In the genomic region with DNA sequence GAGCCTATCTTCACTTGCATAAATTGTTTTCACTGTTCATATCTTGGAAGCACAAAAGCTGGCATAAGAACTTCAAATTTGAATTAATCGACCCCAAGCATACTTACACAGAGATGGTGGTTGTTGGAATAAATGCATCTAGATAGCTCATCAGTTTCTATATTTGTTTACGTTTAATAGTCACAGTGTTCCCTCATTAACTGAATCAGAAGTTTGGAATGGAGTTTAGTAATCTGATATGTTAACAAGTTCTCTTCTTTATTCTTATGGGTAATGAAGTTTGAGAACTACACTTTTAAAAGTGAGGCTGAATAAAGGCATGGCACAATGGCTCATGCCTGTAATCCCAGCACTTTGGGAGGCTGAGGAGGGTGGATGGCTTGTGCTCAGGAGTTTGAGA, we compare ENCODE assay signal across 19 cellular contexts.
DNase-seq lines count a peak whose midpoint lies in the region; ATAC-seq and TF ChIP-seq lines count a peak whose summit lies in the region.
"Had no signal": no experiment of that assay in that cellular context is flagged by ENCODE, and none has a peak within 500 bp of the region (broad histone marks: within the 10 kb centered on the region; RNA-seq: fewer than 3 reads in every experiment).

No MANE protein-coding gene starts in this region.

- H3K9ac ChIP-seq in IMR-90 (ENCODE audit: low read depth, low read length), result no peak overlapping the region
- H3K9ac ChIP-seq in SU-DHL-6 (ENCODE audit: low read length), result no peak overlapping the region
- H3K9ac ChIP-seq: BLaER1 treated with 17β-estradiol and CSF1 and Interleukin-3, amounts not matched to agents 10 nM and 100 nM had no signal

- in situ Hi-C loops in IMR-90 (cut with MboI; ENCODE audit: low sequenced_read_pairs), result no loop called here

- H3K14ac ChIP-seq in IMR-90 (replicated peaks; ENCODE audit: low read depth, low read length), result no peak overlapping the region

- no peak overlapping the region for H2AK9ac ChIP-seq in IMR-90 (replicated peaks; ENCODE audit: low read depth, low read length, poor library complexity)

- H4K5ac ChIP-seq in IMR-90 (ENCODE audit: low read depth, low read length), result no peak overlapping the region

- dilution Hi-C loops in IMR-90 (cut with HindIII; ENCODE audit: low sequenced_read_pairs, unreplicated experiment), result no loop called here

- no peaks in the 10 kb centered on the region for H3K4me1 ChIP-seq in IMR-90 (ENCODE audit: control insufficient read depth, insufficient read depth, low read length)
- H3K4me1 ChIP-seq in CD8-positive, alpha-beta memory T cell (ENCODE audit: insufficient read depth, low read length), result no peaks in the 10 kb centered on the region
- no peaks in the 10 kb centered on the region for H3K4me1 ChIP-seq in right lobe of liver

- H3K56ac ChIP-seq in IMR-90 (ENCODE audit: extremely low read depth, insufficient read depth, low read length), result no peak overlapping the region

- no peak overlapping the region for H2BK5ac ChIP-seq in IMR-90 (ENCODE audit: low read depth, low read length, poor library complexity, severe bottlenecking)

- no peak overlapping the region for H3K23ac ChIP-seq in IMR-90 (ENCODE audit: low read depth, low read length)

- H3K4ac ChIP-seq in IMR-90 (ENCODE audit: low read depth, low read length), result no peak overlapping the region

- H3K27me3 ChIP-seq in IMR-90 (ENCODE audit: control insufficient read depth, insufficient read depth, low read length) (no peaks in the 10 kb centered on the region), SU-DHL-6 (ENCODE audit: low read length) (no peaks in the 10 kb centered on the region), right lobe of liver (no peaks in the 10 kb centered on the region)
- H3K27me3 ChIP-seq in CD8-positive, alpha-beta memory T cell (ENCODE audit: insufficient read depth, low read length, poor library complexity, severe bottlenecking), result no peaks in the 10 kb centered on the region
- H3K27me3 ChIP-seq: BLaER1 treated with 17β-estradiol and CSF1 and Interleukin-3, amounts not matched to agents 10 nM and 100 nM had no signal

- H3K4me3 ChIP-seq in IMR-90 (ENCODE audit: insufficient read depth, low read depth, low read length) (no peak overlapping the region), SU-DHL-6 (ENCODE audit: insufficient read depth, low read length, poor library complexity, severe bottlenecking) (no peak overlapping the region), epithelial cell of esophagus (ENCODE audit: low read length) (no peak overlapping the region), right lobe of liver (no peak overlapping the region)
- no peak overlapping the region for H3K4me3 ChIP-seq in CD8-positive, alpha-beta memory T cell (ENCODE audit: low read length)
- H3K4me3 ChIP-seq: BLaER1 treated with 17β-estradiol and CSF1 and Interleukin-3, amounts not matched to agents 10 nM and 100 nM; GM23338 had no signal

- CTCF ChIA-PET in IMR-90 (lab: Yijun Ruan, JAX) (no interaction called here), WTC11 (lab: Charles Lee) (no interaction called here)
- CTCF ChIA-PET in CD8-positive, alpha-beta memory T cell (lab: Charles Lee), result no interaction called here

- H3K4me2 ChIP-seq in IMR-90 (ENCODE audit: low read depth, low read length), result no peak overlapping the region
- H3K4me2 ChIP-seq in SU-DHL-6 (ENCODE audit: low read depth, low read length, poor library complexity, severe bottlenecking), result no peak overlapping the region
- H3K4me2 ChIP-seq: BLaER1 treated with 17β-estradiol and CSF1 and Interleukin-3, amounts not matched to agents 10 nM and 100 nM; GM23338 had no signal

- H4K91ac ChIP-seq in IMR-90 (ENCODE audit: insufficient read depth, low read depth, low read length), result no peak overlapping the region

- H3K18ac ChIP-seq in IMR-90 (ENCODE audit: low read depth, low read length), result no peak overlapping the region

- TF ChIP-seq POLR2A in IMR-90 (IDR thresholded peaks at IDR 0.05; ENCODE audit: low read depth, low read length) (no peak), right lobe of liver (IDR thresholded peaks at IDR 0.05) (no peak)

- H3K36me3 ChIP-seq in IMR-90 (ENCODE audit: control insufficient read depth, insufficient read depth, low read length) (no peaks in the 10 kb centered on the region), SU-DHL-6 (ENCODE audit: low read length) (peaks cover 7% of the 10 kb centered on the region; the same call in 1 of the 2 replicates), right lobe of liver (no peaks in the 10 kb centered on the region)
- no peaks in the 10 kb centered on the region for H3K36me3 ChIP-seq in CD8-positive, alpha-beta memory T cell (ENCODE audit: insufficient read depth, low read length)
- H3K36me3 ChIP-seq: BLaER1 treated with 17β-estradiol and CSF1 and Interleukin-3, amounts not matched to agents 10 nM and 100 nM had no signal

- BruUV-seq in IMR-90 (replicated peaks; lab: Mats Ljungman, UMichigan), result no TSS peak

- H3F3A ChIP-seq in SU-DHL-6 (ENCODE audit: insufficient read depth), result peaks cover 20% of the 10 kb centered on the region

- TF ChIP-seq CTCF in IMR-90 (conservative IDR thresholded peaks at IDR 0.05; ENCODE audit: low read depth, low read length), result no peak
- no peak for TF ChIP-seq CTCF in SU-DHL-6 (IDR thresholded peaks at IDR 0.05; ENCODE audit: insufficient read depth, low read length, poor library complexity, severe bottlenecking)
- no peak for TF ChIP-seq CTCF in epithelial cell of esophagus (IDR thresholded peaks at IDR 0.05; ENCODE audit: insufficient read depth, low read depth, low read length, missing control alignments)
- TF ChIP-seq CTCF in WTC11 (IDR thresholded peaks at IDR 0.05), result no peak
- TF ChIP-seq CTCF in right lobe of liver (IDR thresholded peaks at IDR 0.05), result no peak

- peak; percentile 48; the same call in 1 of the 2 replicates for ATAC-seq in IMR-90 (ENCODE audit: low read depth)
- no peak for ATAC-seq in WTC11
- no peak for ATAC-seq in right lobe of liver
- ATAC-seq: CD8-positive, alpha-beta T cell; GM23338 had no signal

- no peaks in the 10 kb centered on the region for H3K4me1 Mint-ChIP-seq in WTC11
- H3K4me1 Mint-ChIP-seq in CD8-positive, alpha-beta memory T cell, result no peaks in the 10 kb centered on the region
- H3K4me1 Mint-ChIP-seq: B cell, GM23338 had no signal

- H2BK120ac ChIP-seq in IMR-90 (ENCODE audit: low read depth, low read length), result no peak overlapping the region

- H3K9me1 ChIP-seq in IMR-90 (ENCODE audit: insufficient read depth, low read length), result no peaks in the 10 kb centered on the region

- H3K9me2 ChIP-seq in SU-DHL-6 (replicated peaks; ENCODE audit: insufficient read depth, low read length), result no peaks in the 10 kb centered on the region

- H4K8ac ChIP-seq in IMR-90 (ENCODE audit: low read depth in 2 of 2, low read length in 2 of 2), result no peak overlapping the region

- no CpG with 5 or more reads among the region's 2 CpGs for WGBS in IMR-90 (ENCODE audit: extremely low coverage in 2 of 2, insufficient read length in 1 of 2), 2 experiments
- 15% methylated on average over 2 of the region's 2 CpGs for WGBS in right lobe of liver (ENCODE audit: insufficient coverage, low coverage, low lambda C conversion rate, missing lambda C conversion rate)

- H3K4me3 Mint-ChIP-seq in WTC11, result no peak overlapping the region
- H3K4me3 Mint-ChIP-seq in CD8-positive, alpha-beta memory T cell, result no peak overlapping the region
- H3K4me3 Mint-ChIP-seq: B cell; CD8-positive, alpha-beta T cell; GM23338; HFFc6 had no signal

- DNase-seq in IMR-90, result peak; percentile 37
- DNase-seq in epithelial cell of esophagus (ENCODE audit: low read depth), result peak; percentile 23
- DNase-seq in WTC11 (ENCODE audit: low spot score), result no peak
- DNase-seq in activated T-cell treated with anti-CD3 and anti-CD28 coated beads, Interleukin-2, amount 50 U/mL, for 1 hour, result no peak
- DNase-seq in CD8-positive, alpha-beta memory T cell, result no peak
- DNase-seq in right lobe of liver, result no peak
- DNase-seq: CD8-positive, alpha-beta T cell; COR-L47; DMS 273 treated with DMSO at 0.1 percent for 48 hours; DMS53; DND-41; EL; HCEC 1CT; HFFc6 had no signal

- no peak for TF ChIP-seq RAD21 in IMR-90 (IDR thresholded peaks at IDR 0.05; ENCODE audit: low read length)

- POLR2A ChIA-PET in IMR-90 (lab: Charles Lee; ENCODE audit: unreplicated experiment) (no interaction called here), WTC11 (lab: Charles Lee) (no interaction called here)
- POLR2A ChIA-PET in CD8-positive, alpha-beta memory T cell (lab: Charles Lee), result no interaction called here

- no peak overlapping the region for H2AK5ac ChIP-seq in IMR-90 (ENCODE audit: low read depth, low read length)

- no peaks in the 10 kb centered on the region for H3K36me3 Mint-ChIP-seq in WTC11
- H3K36me3 Mint-ChIP-seq in CD8-positive, alpha-beta memory T cell, result peaks cover 0 to 1% (median 0%) of the 10 kb centered on the region in 3 donors
- H3K36me3 Mint-ChIP-seq: CD8-positive, alpha-beta T cell had no signal

- no peak overlapping the region for H3K27ac Mint-ChIP-seq in WTC11
- no peak overlapping the region for H3K27ac Mint-ChIP-seq in CD8-positive, alpha-beta memory T cell
- H3K27ac Mint-ChIP-seq: B cell; CD8-positive, alpha-beta T cell; GM23338; HFFc6 had no signal

- no peak overlapping the region for H2BK15ac ChIP-seq in IMR-90 (ENCODE audit: low read depth, low read length)

- intact Hi-C loops in IMR-90 (cut with micrococcal nuclease) (no loop called here), right lobe of liver (cut with DNase I) (no loop called here)

- no peak overlapping the region for H2BK20ac ChIP-seq in IMR-90 (ENCODE audit: low read depth, low read length)

- H2AFZ ChIP-seq in IMR-90 (replicated peaks; ENCODE audit: low read length, poor library complexity) (no peak overlapping the region), SU-DHL-6 (ENCODE audit: low read depth, low read length, severe bottlenecking) (peak overlapping the region; percentile 54)
- H2AFZ ChIP-seq: GM23338 had no signal

- no peaks in the 10 kb centered on the region for H3K27me3 Mint-ChIP-seq in WTC11 (ENCODE audit: low read depth)
- no peaks in the 10 kb centered on the region for H3K27me3 Mint-ChIP-seq in CD8-positive, alpha-beta memory T cell
- H3K27me3 Mint-ChIP-seq: B cell had no signal

- no peak overlapping the region for H3K27ac ChIP-seq in IMR-90 (ENCODE audit: insufficient read depth, low read length)
- H3K27ac ChIP-seq in SU-DHL-6 (ENCODE audit: low read depth, low read length), result no peak overlapping the region
- H3K27ac ChIP-seq in CD8-positive, alpha-beta memory T cell (ENCODE audit: low read depth, low read length), result no peak overlapping the region
- no peak overlapping the region for H3K27ac ChIP-seq in right lobe of liver
- H3K27ac ChIP-seq: BLaER1 treated with 17β-estradiol and CSF1 and Interleukin-3, amounts not matched to agents 10 nM and 100 nM; HL-60 had no signal

- H3K79me1 ChIP-seq in IMR-90 (ENCODE audit: low read depth in 1 of 2, low read length in 2 of 2), result no peaks in the 10 kb centered on the region

- no peaks in the 10 kb centered on the region for H3K9me3 Mint-ChIP-seq in WTC11
- peaks cover 7 to 43% (median 9%) of the 10 kb centered on the region in 5 donors for H3K9me3 Mint-ChIP-seq in CD8-positive, alpha-beta memory T cell
- H3K9me3 Mint-ChIP-seq: GM23338 had no signal

- H3K79me2 ChIP-seq in SU-DHL-6 (ENCODE audit: insufficient read depth, low read length), result no peaks in the 10 kb centered on the region

- H4K20me1 ChIP-seq in IMR-90 (ENCODE audit: insufficient read depth, low read length) (no peaks in the 10 kb centered on the region), SU-DHL-6 (ENCODE audit: low read depth, low read length) (no peaks in the 10 kb centered on the region)
- H4K20me1 ChIP-seq: BLaER1 treated with 17β-estradiol and CSF1 and Interleukin-3, amounts not matched to agents 10 nM and 100 nM had no signal

- no peaks in the 10 kb centered on the region for H3K9me3 ChIP-seq in IMR-90 (ENCODE audit: control insufficient read depth, insufficient read depth, low read length)
- 0 out of 2 replicates have a peak, but pooled peaks cover 10% of the 10 kb centered on the region for H3K9me3 ChIP-seq in SU-DHL-6 (ENCODE audit: insufficient read depth, low read length)
- H3K9me3 ChIP-seq in CD8-positive, alpha-beta memory T cell (ENCODE audit: low read length), result no peaks in the 10 kb centered on the region
- H3K9me3 ChIP-seq in right lobe of liver, result no peaks in the 10 kb centered on the region

Comparison
In these comparisons a context has a peak if more than half of its experiments do, and no peak if none do; other contexts are left out.
1. DNase-seq: peak in IMR-90 (single experiment) and epithelial cell of esophagus (single experiment); none in WTC11 (single experiment), activated T-cell treated with anti-CD3 and anti-CD28 coated beads, Interleukin-2, amount 50 U/mL, for 1 hour (single experiment), CD8-positive, alpha-beta memory T cell (0 of 5) and right lobe of liver (0 of 3).